17 cellular contexts compared by ENCODE assay signal in genomic region chr2:108935231-108935863, GRCh38. TPM values are rescaled to one million over a fixed set of nuclear protein-coding genes. Genes with fewer than 3 reads are reported as not detected.
A peak's percentile ranks its signal among the peaks of the same experiment; 100 is the strongest.
DNase-seq lines count a peak whose midpoint lies in the region; ATAC-seq and TF ChIP-seq lines count a peak whose summit lies in the region.
"Had no signal": no experiment of that assay in that cellular context is flagged by ENCODE, and none has a peak within 500 bp of the region (broad histone marks: within the 10 kb centered on the region; RNA-seq: fewer than 3 reads in every experiment).

No MANE protein-coding gene starts in this region.

- no peak overlapping the region for H3K27ac ChIP-seq in CD4-positive, CD25-positive, alpha-beta regulatory T cell (ENCODE audit: insufficient read depth, low read length, poor library complexity, severe bottlenecking)
- H3K27ac ChIP-seq in HEK293 (ENCODE audit: extremely low read depth, low read depth, low read length): no peak overlapping the region; the same call in 1 of the 2 replicates
- no peak overlapping the region for H3K27ac ChIP-seq in naive thymus-derived CD4-positive, alpha-beta T cell (ENCODE audit: low read depth, low read length)
- no peak overlapping the region for H3K27ac ChIP-seq in right cardiac atrium (ENCODE audit: low read length)
- H3K27ac ChIP-seq: foreskin keratinocyte had no signal

- H3K27me3 Mint-ChIP-seq in CD4-positive, CD25-positive, alpha-beta regulatory T cell: no peaks in the 10 kb centered on the region
- H3K27me3 Mint-ChIP-seq in WTC11 (ENCODE audit: low read depth): no peaks in the 10 kb centered on the region; the same call in 1 of the 2 replicates
- H3K27me3 Mint-ChIP-seq in naive thymus-derived CD4-positive, alpha-beta T cell: no peaks in the 10 kb centered on the region

- DNase-seq in CD4-positive, CD25-positive, alpha-beta regulatory T cell: no peak
- peak; percentile 52 for DNase-seq in WTC11 (ENCODE audit: low spot score)
- DNase-seq in naive thymus-derived CD4-positive, alpha-beta T cell: no peak
- DNase-seq in right cardiac atrium: no peak
- no peak for DNase-seq in stimulated activated naive CD4-positive, alpha-beta T cell treated with Interleukin-2 at 50 U/mL for 16 hours (lab: John Stamatoyannopoulos, UW)
- no peak for DNase-seq in NCI-H187 treated with DMSO at 0.1 percent for 48 hours (lab: John Stamatoyannopoulos, UW)
- DNase-seq: activated gamma-delta T cell; foreskin keratinocyte; left ventricle myocardium superior; MM.1S; NK-92 treated with Interleukin-12 subunit alpha and Interleukin-12 subunit beta, amount 100 ng/mL, for 24 hours; SW 1271 had no signal

- H3K4me1 Mint-ChIP-seq in CD4-positive, CD25-positive, alpha-beta regulatory T cell: peaks cover 13 to 67% (median 21%) of the 10 kb centered on the region in 4 donors
- peaks cover 37% of the 10 kb centered on the region for H3K4me1 Mint-ChIP-seq in WTC11
- peaks cover 10 to 82% (median 68%) of the 10 kb centered on the region in 7 donors for H3K4me1 Mint-ChIP-seq in naive thymus-derived CD4-positive, alpha-beta T cell

- H3K36me3 ChIP-seq in CD4-positive, CD25-positive, alpha-beta regulatory T cell (ENCODE audit: control insufficient read depth, insufficient read depth, low read length): no peaks in the 10 kb centered on the region
- no peaks in the 10 kb centered on the region for H3K36me3 ChIP-seq in HEK293 (ENCODE audit: control insufficient read depth in 2 of 2, insufficient read depth in 1 of 2, low read length in 2 of 2)
- H3K36me3 ChIP-seq in naive thymus-derived CD4-positive, alpha-beta T cell (ENCODE audit: control insufficient read depth in 2 of 3, insufficient read depth in 3 of 3, low read length in 3 of 3): peaks cover 0 to 12% (median 0%) of the 10 kb centered on the region in 3 experiments

- intact Hi-C loops in naive thymus-derived CD4-positive, alpha-beta T cell (cut with micrococcal nuclease): no loop called here
- intact Hi-C loops in right cardiac atrium (cut with DNase I): no loop called here

- POLR2A ChIA-PET in HEK293 (lab: Yijun Ruan, JAX): no interaction called here
- POLR2A ChIA-PET in WTC11 (lab: Charles Lee): interaction anchor here (1.0 kb wide), 1 partner anchor 96 kb away, joined by 3 read pairs; no protein-coding TSS in a partner anchor
- POLR2A ChIA-PET in naive thymus-derived CD4-positive, alpha-beta T cell (lab: Charles Lee): no interaction called here

- CTCF ChIA-PET in HEK293 (lab: Yijun Ruan, JAX) (no interaction called here), WTC11 (lab: Charles Lee) (interaction anchor here (0.6 to 2.7 kb wide), 4 partner anchors 8 to 66 kb away, joined by 3 to 13 read pairs (median 3); no protein-coding TSS in a partner anchor)
- CTCF ChIA-PET in naive thymus-derived CD4-positive, alpha-beta T cell (lab: Charles Lee): no interaction called here

- H3K36me3 Mint-ChIP-seq in CD4-positive, CD25-positive, alpha-beta regulatory T cell: no peaks in the 10 kb centered on the region
- H3K36me3 Mint-ChIP-seq in WTC11: no peaks in the 10 kb centered on the region
- H3K36me3 Mint-ChIP-seq in naive thymus-derived CD4-positive, alpha-beta T cell: peaks cover 0 to 18% (median 4%) of the 10 kb centered on the region in 5 donors

- no peak overlapping the region for H3K4me3 Mint-ChIP-seq in CD4-positive, CD25-positive, alpha-beta regulatory T cell
- H3K4me3 Mint-ChIP-seq in WTC11: no peak overlapping the region
- no peak overlapping the region for H3K4me3 Mint-ChIP-seq in naive thymus-derived CD4-positive, alpha-beta T cell

- no peak overlapping the region for H3K4me3 ChIP-seq in CD4-positive, CD25-positive, alpha-beta regulatory T cell (ENCODE audit: low read depth, low read length)
- H3K4me3 ChIP-seq in HEK293 (ENCODE audit: low read depth, low read length) (no peak overlapping the region), right cardiac atrium (ENCODE audit: low read length) (no peak overlapping the region)
- H3K4me3 ChIP-seq in naive thymus-derived CD4-positive, alpha-beta T cell (ENCODE audit: low read length): no peak overlapping the region

- H3K9me3 Mint-ChIP-seq in CD4-positive, CD25-positive, alpha-beta regulatory T cell: peaks cover 0 to 3% (median 0%) of the 10 kb centered on the region in 7 donors
- H3K9me3 Mint-ChIP-seq in WTC11: no peaks in the 10 kb centered on the region
- H3K9me3 Mint-ChIP-seq in naive thymus-derived CD4-positive, alpha-beta T cell: no peaks in the 10 kb centered on the region

- ATAC-seq in CD4-positive, CD25-positive, alpha-beta regulatory T cell (ENCODE audit: low read depth in 2 of 2): no peak
- ATAC-seq in WTC11 (peak; percentile 78), right cardiac atrium (no peak), GM21723 (IDR thresholded peaks at IDR 0.05; ENCODE audit: unreplicated experiment) (no peak)
- ATAC-seq in naive thymus-derived CD4-positive, alpha-beta T cell: no peak
- ATAC-seq: foreskin keratinocyte had no signal

- H3K27me3 ChIP-seq in CD4-positive, CD25-positive, alpha-beta regulatory T cell (ENCODE audit: control insufficient read depth, insufficient read depth, low read length): no peaks in the 10 kb centered on the region
- no peaks in the 10 kb centered on the region for H3K27me3 ChIP-seq in naive thymus-derived CD4-positive, alpha-beta T cell (ENCODE audit: control insufficient read depth in 2 of 2, insufficient read depth in 2 of 2, low read length in 2 of 2)
- H3K27me3 ChIP-seq in right cardiac atrium (ENCODE audit: control insufficient read depth, insufficient read depth): no peaks in the 10 kb centered on the region

- H3K27ac Mint-ChIP-seq in CD4-positive, CD25-positive, alpha-beta regulatory T cell: peak overlapping the region in 2 of 3 donors; percentile 7 to 18
- no peak overlapping the region for H3K27ac Mint-ChIP-seq in WTC11
- H3K27ac Mint-ChIP-seq in naive thymus-derived CD4-positive, alpha-beta T cell: peak overlapping the region in 7 of 9 donors; percentile 57 to 81 (median 76)

- TF ChIP-seq CTCF in HEK293 (tag by site-specific recombination; IDR thresholded peaks at IDR 0.05): no peak
- no peak for TF ChIP-seq CTCF in WTC11 (IDR thresholded peaks at IDR 0.05)

- H3K4me1 ChIP-seq in CD4-positive, CD25-positive, alpha-beta regulatory T cell (ENCODE audit: control insufficient read depth, insufficient read depth, low read length, poor library complexity, severe bottlenecking): peaks cover 7% of the 10 kb centered on the region
- H3K4me1 ChIP-seq in HEK293 (ENCODE audit: control insufficient read depth, insufficient read depth, low read length) (peaks cover 9% of the 10 kb centered on the region), right cardiac atrium (ENCODE audit: control insufficient read depth, insufficient read depth, low read length) (peaks cover 3% of the 10 kb centered on the region)
- peaks cover 0 to 10% of the 10 kb centered on the region in 2 donors for H3K4me1 ChIP-seq in naive thymus-derived CD4-positive, alpha-beta T cell (ENCODE audit: control insufficient read depth in 2 of 2, insufficient read depth in 2 of 2, low read length in 2 of 2)

- H3K9me3 ChIP-seq in CD4-positive, CD25-positive, alpha-beta regulatory T cell (ENCODE audit: control insufficient read depth in 2 of 2, low read length in 2 of 2): no peaks in the 10 kb centered on the region
- H3K9me3 ChIP-seq in HEK293 (ENCODE audit: control insufficient read depth, insufficient read depth, low read depth, low read length): no peaks in the 10 kb centered on the region
- H3K9me3 ChIP-seq in naive thymus-derived CD4-positive, alpha-beta T cell (ENCODE audit: control insufficient read depth in 2 of 3, low read length in 3 of 3): no peaks in the 10 kb centered on the region
- no peaks in the 10 kb centered on the region for H3K9me3 ChIP-seq in right cardiac atrium (ENCODE audit: control insufficient read depth, low read length)

- WGBS in right cardiac atrium: 69% methylated on average over 6 of the region's 6 CpGs

TF ChIP-seq in WTC11, 78 proteins besides CTCF, POLR2A, EP300 and RAD21 (continues in another document):
- TF ChIP-seq FOXP1 (CRISPR knock-in tag; IDR thresholded peaks at IDR 0.05; ENCODE audit: borderline replicate concordance) (no peak), ZNF138 (CRISPR knock-in tag; conservative IDR thresholded peaks at IDR 0.05) (no peak), FOXK1 (CRISPR knock-in tag; IDR thresholded peaks at IDR 0.05) (no peak), RORB (CRISPR knock-in tag; IDR thresholded peaks at IDR 0.05) (no peak), GRHL2 (CRISPR knock-in tag; IDR thresholded peaks at IDR 0.05; ENCODE audit: insufficient replicate concordance, severe bottlenecking) (no peak), SMAD3 (CRISPR knock-in tag; IDR thresholded peaks at IDR 0.05; ENCODE audit: borderline replicate concordance) (no peak), ZBTB21 (CRISPR knock-in tag; IDR thresholded peaks at IDR 0.05; ENCODE audit: borderline replicate concordance) (no peak), TEAD4 (CRISPR knock-in tag; IDR thresholded peaks at IDR 0.05) (no peak), ZNF219 (CRISPR knock-in tag; IDR thresholded peaks at IDR 0.05; ENCODE audit: borderline replicate concordance) (no peak), FOXP4 (CRISPR knock-in tag; IDR thresholded peaks at IDR 0.05) (no peak)
- TF ChIP-seq, protein P1, sequence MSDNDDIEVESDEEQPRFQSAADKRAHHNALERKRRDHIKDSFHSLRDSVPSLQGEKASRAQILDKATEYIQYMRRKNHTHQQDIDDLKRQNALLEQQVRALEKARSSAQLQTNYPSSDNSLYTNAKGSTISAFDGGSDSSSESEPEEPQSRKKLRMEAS (CRISPR knock-in tag; IDR thresholded peaks at IDR 0.05): no peak

RNA-seq across cellular contexts. Expression of gene EDAR, which starts 53.7 kb away (rescaled TPM):
- total RNA-seq in CD4-positive, CD25-positive, alpha-beta regulatory T cell: 3.2 TPM
- 1 to 10 TPM; 1.4 to 6.7 (median 2.6) TPM for polyA plus RNA-seq in CD4-positive, CD25-positive, alpha-beta regulatory T cell
- total RNA-seq in WTC11 (2021) (0.05 TPM in 1 of 3 replicates, not detected in the others), right cardiac atrium (under 1 TPM in 1 of 4 donors, not detected in 3; 0.09 TPM)
- 10 to 100 TPM in 4 of 5 experiments, under 1 TPM in 1; 0.17 to 26.8 (median 21.6) TPM for total RNA-seq in naive thymus-derived CD4-positive, alpha-beta T cell
- polyA plus RNA-seq in naive thymus-derived CD4-positive, alpha-beta T cell: 10 to 100 TPM; 11.9 to 24.3 TPM
- polyA plus RNA-seq in right cardiac atrium: not detected
- total RNA-seq: aorta, chondrocyte, foreskin keratinocyte, left ventricle myocardium superior, pulmonary artery endothelial cell had no signal
- polyA plus RNA-seq: aorta had no signal
